In the genomic region with DNA sequence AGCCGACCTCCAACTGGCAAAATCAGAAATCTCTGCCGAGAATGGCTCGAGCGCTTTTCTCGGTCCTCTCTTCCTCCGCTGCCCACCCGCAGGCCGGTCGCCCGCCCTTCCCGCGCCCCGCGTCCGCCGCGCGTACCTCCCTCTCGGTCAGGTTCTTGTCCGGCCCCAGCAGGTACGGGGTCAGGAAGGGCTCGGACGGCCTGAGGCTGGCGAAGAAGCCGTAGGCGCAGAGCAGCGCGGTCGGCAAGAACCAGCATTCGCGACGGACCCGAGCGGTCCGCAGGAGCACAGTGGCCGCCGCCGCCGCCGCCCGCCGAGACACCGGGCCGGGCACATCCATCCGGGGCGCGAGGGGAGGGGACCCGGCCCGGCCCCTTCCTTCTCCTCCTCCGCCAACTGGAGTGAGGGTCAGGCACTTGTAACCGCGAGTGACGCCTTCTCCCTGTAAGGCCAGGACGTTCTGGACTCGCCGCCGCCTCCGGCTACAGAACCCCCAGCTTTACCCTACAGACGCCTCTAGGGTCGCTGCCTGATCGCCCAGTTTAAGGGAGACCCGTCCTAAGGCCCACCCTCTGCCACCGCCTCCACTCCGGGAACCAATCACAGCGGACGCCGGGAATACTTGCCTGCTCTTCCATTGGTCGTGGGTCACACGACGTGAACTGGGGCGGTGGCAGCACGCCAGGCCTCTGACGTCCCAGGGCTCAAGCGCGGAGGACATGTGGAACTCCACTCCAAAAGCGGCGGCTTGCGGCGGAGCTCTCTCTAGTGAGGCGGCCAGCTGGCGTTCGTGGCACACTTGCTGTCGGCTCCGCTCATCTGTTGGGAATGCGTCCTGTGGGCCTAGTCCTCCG, we compare ENCODE assay signal across 8 cellular contexts. TPM values are rescaled to one million over a fixed set of nuclear protein-coding genes. Genes with fewer than 3 reads are reported as not detected.
DNase-seq lines count a peak whose midpoint lies in the region; TF ChIP-seq lines count a peak whose summit lies in the region.

A gene with protein sequence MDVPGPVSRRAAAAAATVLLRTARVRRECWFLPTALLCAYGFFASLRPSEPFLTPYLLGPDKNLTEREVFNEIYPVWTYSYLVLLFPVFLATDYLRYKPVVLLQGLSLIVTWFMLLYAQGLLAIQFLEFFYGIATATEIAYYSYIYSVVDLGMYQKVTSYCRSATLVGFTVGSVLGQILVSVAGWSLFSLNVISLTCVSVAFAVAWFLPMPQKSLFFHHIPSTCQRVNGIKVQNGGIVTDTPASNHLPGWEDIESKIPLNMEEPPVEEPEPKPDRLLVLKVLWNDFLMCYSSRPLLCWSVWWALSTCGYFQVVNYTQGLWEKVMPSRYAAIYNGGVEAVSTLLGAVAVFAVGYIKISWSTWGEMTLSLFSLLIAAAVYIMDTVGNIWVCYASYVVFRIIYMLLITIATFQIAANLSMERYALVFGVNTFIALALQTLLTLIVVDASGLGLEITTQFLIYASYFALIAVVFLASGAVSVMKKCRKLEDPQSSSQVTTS (minus strand): TSS at position 518 of the 854 bp plus-strand sequence. CDS start 178 bp downstream, at position 340.

- H3K36me3 ChIP-seq in MM.1S (replicated peaks; ENCODE audit: insufficient read depth, low read length) (no peaks in the 10 kb centered on the region), stomach smooth muscle (ENCODE audit: control insufficient read depth in 2 of 2, insufficient read depth in 2 of 2, low read length in 2 of 2) (no peaks in the 10 kb centered on the region)

- H3K9me3 ChIP-seq in MM.1S (replicated peaks; ENCODE audit: insufficient read depth, low read length) (no peaks in the 10 kb centered on the region), stomach smooth muscle (ENCODE audit: control insufficient read depth in 2 of 2, low read length in 2 of 2) (no peaks in the 10 kb centered on the region)

- H3K27me3 Mint-ChIP-seq in neural crest cell (ENCODE audit: low read depth) = no peaks in the 10 kb centered on the region

- no peaks in the 10 kb centered on the region for H4K20me1 ChIP-seq in MM.1S (ENCODE audit: insufficient read depth, low read length)

- H3K9me2 ChIP-seq in MM.1S (replicated peaks; ENCODE audit: insufficient read depth, low read length) = no peaks in the 10 kb centered on the region

- peaks cover 8% of the 10 kb centered on the region for H3K4me1 ChIP-seq in MM.1S (ENCODE audit: low read length)
- H3K4me1 ChIP-seq in stomach smooth muscle (ENCODE audit: control insufficient read depth, insufficient read depth, low read length) = peaks cover 18% of the 10 kb centered on the region

- H3K4me1 Mint-ChIP-seq in neural crest cell = peaks cover 53% of the 10 kb centered on the region

- H3K4me2 ChIP-seq in MM.1S (ENCODE audit: low read depth, low read length) = peak within 1 kb of the TSS; percentile 91

- H3K9me3 Mint-ChIP-seq in neural crest cell = no peaks in the 10 kb centered on the region

- peak within 1 kb of the TSS; percentile 73 for H3K9ac ChIP-seq in MM.1S (ENCODE audit: low read length)
- peak within 1 kb of the TSS; percentile 96 to 97 for H3K9ac ChIP-seq in stomach smooth muscle (ENCODE audit: low read length in 2 of 2)

- H3K27me3 ChIP-seq in MM.1S (replicated peaks; ENCODE audit: insufficient read depth, low read length) (no peaks in the 10 kb centered on the region), stomach smooth muscle (ENCODE audit: control insufficient read depth in 1 of 2, insufficient read depth in 2 of 2, low read length in 2 of 2) (no peaks in the 10 kb centered on the region)

- peak within 1 kb of the TSS; percentile 63; the same call in 1 of the 2 replicates for H3K27ac ChIP-seq in MM.1S (ENCODE audit: low read length)
- peak within 1 kb of the TSS; percentile 99 for H3K27ac ChIP-seq in stomach smooth muscle (ENCODE audit: low read length)

- no peaks in the 10 kb centered on the region for H3K36me3 Mint-ChIP-seq in neural crest cell (ENCODE audit: low read depth)

- peak within 1 kb of the TSS; percentile 98 for H3K27ac Mint-ChIP-seq in neural crest cell (ENCODE audit: unreplicated experiment)

- peak; percentile 98 for DNase-seq in GF-D8 (lab: John Stamatoyannopoulos, UW)
- DNase-seq in HCEC 1CT = peak; percentile 100
- DNase-seq in MM.1S = peak; percentile 100
- DNase-seq in SIG-M5 (lab: John Stamatoyannopoulos, UW) = peak; percentile 98
- peak; percentile 88 for DNase-seq in activated gamma-delta T cell treated with anti-CD3 and anti-CD28 coated beads, Interleukin-2, amount 50 U/mL, for 16 hours (ENCODE audit: low read depth)
- peak; percentile 100 for DNase-seq in foreskin fibroblast
- DNase-seq in neural crest cell (ENCODE audit: low read depth, low spot score) = peak; percentile 86

- TF ChIP-seq CTCF in MM.1S (IDR thresholded peaks at IDR 0.05; ENCODE audit: low read length) (peak; percentile 43), foreskin fibroblast (IDR thresholded peaks at IDR 0.05; ENCODE audit: low read depth, low read length) (no peak), neural crest cell (conservative IDR thresholded peaks at IDR 0.05) (peak; percentile 44)

- H3K79me2 ChIP-seq in MM.1S (ENCODE audit: low read length) = peaks cover 30% of the 10 kb centered on the region

- no peaks in the 10 kb centered on the region for H3F3A ChIP-seq in MM.1S (ENCODE audit: insufficient read depth, low read length)

- peak within 1 kb of the TSS; percentile 90 for H3K4me3 Mint-ChIP-seq in neural crest cell

- peak within 1 kb of the TSS; percentile 79 for H3K4me3 ChIP-seq in MM.1S (ENCODE audit: low read length)
- peak within 1 kb of the TSS; percentile 66 to 69 for H3K4me3 ChIP-seq in foreskin fibroblast (ENCODE audit: low read depth in 1 of 2, low read length in 2 of 2)
- peak within 1 kb of the TSS; percentile 84 to 88 for H3K4me3 ChIP-seq in stomach smooth muscle (ENCODE audit: low read length in 2 of 2)

- H2AFZ ChIP-seq in MM.1S (ENCODE audit: low read length) = peak within 1 kb of the TSS; percentile 88

RNA-seq across cellular contexts. Expression of the gene that starts here (rescaled TPM):
- 12.2 and 12.6 TPM in 2 replicates for total RNA-seq in neural crest cell

Comparison
In these comparisons a context has a peak if more than half of its experiments do, and no peak if none do; other contexts are left out.
1. Peak in every context shown above with its lines: DNase-seq, H3K4me3 ChIP-seq and H3K27ac ChIP-seq.